ENCODE assay signal across 8 cellular contexts in genomic region chr7:22822486-22823141, GRCh38. TPM values are rescaled to one million over a fixed set of nuclear protein-coding genes. Genes with fewer than 3 reads are reported as not detected.
DNase-seq lines count a peak whose midpoint lies in the region; ATAC-seq and TF ChIP-seq lines count a peak whose summit lies in the region.

Gene TOMM7, minus strand, starts transcription at chr7:22822849. Its CDS starts 70 bp downstream, at chr7:22822779.

- H3K4me3 ChIP-seq in ovary (peak within 1 kb of the TSS; percentile 94), thyroid gland (replicated peaks in 1 of 3) (peak within 1 kb of the TSS; percentile 28 to 70 (median 52))

- H3K4me1 ChIP-seq in ovary (ENCODE audit: insufficient read depth) (peaks cover 3% of the 10 kb centered on the region), thyroid gland (peaks cover 0 to 15% of the 10 kb centered on the region in 2 donors)

- H3K27me3 ChIP-seq in ovary (no peaks in the 10 kb centered on the region), thyroid gland (no peaks in the 10 kb centered on the region)

- no peaks in the 10 kb centered on the region for H3K9me3 ChIP-seq in ovary
- H3K9me3 ChIP-seq in thyroid gland, result no peaks in the 10 kb centered on the region

- intact Hi-C loops in Right ventricle myocardium inferior (cut with DNase I), result loop anchor here (2.0 to 5.0 kb wide), 3 partner anchors 32 to 235 kb away; partner anchors contain the start of gene HYCC1
- intact Hi-C loops in ovary (cut with DNase I), result loop anchor here in 1 of 4 donors (2.0 kb wide), 1 partner anchor 32 kb away; no protein-coding TSS in a partner anchor
- intact Hi-C loops in thyroid gland (cut with DNase I), result no loop called here

- TF ChIP-seq CTCF in GM12873 (IDR thresholded peaks at IDR 0.05; ENCODE audit: insufficient read depth, low read depth, low read length, missing control alignments) (peak; percentile 27), ovary (IDR thresholded peaks at IDR 0.05) (peak in 2 of 3 donors; percentile 54 to 68), thyroid gland (IDR thresholded peaks at IDR 0.05) (peak in 4 of 6 experiments; percentile 28 to 51 (median 36))

- H3K27ac ChIP-seq in ovary (peak within 1 kb of the TSS in 1 of 2 donors; percentile 70), thyroid gland (peak within 1 kb of the TSS; percentile 24 to 82 (median 72))

- TF ChIP-seq EP300 in ovary (IDR thresholded peaks at IDR 0.05), result no peak

- 0 to 1% (median 1%) methylated on average over 34 to 38 of the region's 38 CpGs for WGBS in ovary, 3 donors
- WGBS in thyroid gland, 2 donors, result 1% methylated on average over 36 to 38 of the region's 38 CpGs

- ATAC-seq in HG02759 (IDR thresholded peaks at IDR 0.05; ENCODE audit: unreplicated experiment), result peak; percentile 85
- peak; percentile 98 for ATAC-seq in Right ventricle myocardium inferior

- TF ChIP-seq POLR2A in ovary (IDR thresholded peaks at IDR 0.05) (peak; percentile 75), thyroid gland (IDR thresholded peaks at IDR 0.05) (peak in 1 of 2 donors; percentile 84)

- peak; percentile 95 to 99 (median 98) for DNase-seq in NCI-H1417 (lab: John Stamatoyannopoulos, UW)
- DNase-seq in SW 1271 (lab: John Stamatoyannopoulos, UW), result peak; percentile 92 to 99
- DNase-seq in activated naive CD8-positive, alpha-beta T cell treated with anti-CD3 and anti-CD28 coated beads, Interleukin-2, amount 50 U/mL, for 16 hours (ENCODE audit: low read depth, low spot score), result peak; percentile 68
- peak; percentile 93 for DNase-seq in Right ventricle myocardium inferior (ENCODE audit: missing footprints)
- peak; percentile 87 to 93 (median 91) for DNase-seq in ovary
- DNase-seq in thyroid gland, result peak; percentile 88 to 91

- H3K36me3 ChIP-seq in ovary (no peaks in the 10 kb centered on the region), thyroid gland (peaks cover 0 to 2% of the 10 kb centered on the region in 2 donors)

RNA-seq across cellular contexts. Expression of gene TOMM7, which starts in this region (rescaled TPM):
- total RNA-seq in Right ventricle myocardium inferior (650 TPM), ovary (100 to 1,000 TPM; 325 to 869 (median 586) TPM), thyroid gland (100 to 1,000 TPM in 3 of 4 donors, 10 to 100 TPM in 1; 94.8 to 312 (median 154) TPM)
- polyA plus RNA-seq in ovary, result 100 to 1,000 TPM; 267 to 621 TPM
